ENCODE assay signal across 19 cellular contexts in the genomic region with DNA sequence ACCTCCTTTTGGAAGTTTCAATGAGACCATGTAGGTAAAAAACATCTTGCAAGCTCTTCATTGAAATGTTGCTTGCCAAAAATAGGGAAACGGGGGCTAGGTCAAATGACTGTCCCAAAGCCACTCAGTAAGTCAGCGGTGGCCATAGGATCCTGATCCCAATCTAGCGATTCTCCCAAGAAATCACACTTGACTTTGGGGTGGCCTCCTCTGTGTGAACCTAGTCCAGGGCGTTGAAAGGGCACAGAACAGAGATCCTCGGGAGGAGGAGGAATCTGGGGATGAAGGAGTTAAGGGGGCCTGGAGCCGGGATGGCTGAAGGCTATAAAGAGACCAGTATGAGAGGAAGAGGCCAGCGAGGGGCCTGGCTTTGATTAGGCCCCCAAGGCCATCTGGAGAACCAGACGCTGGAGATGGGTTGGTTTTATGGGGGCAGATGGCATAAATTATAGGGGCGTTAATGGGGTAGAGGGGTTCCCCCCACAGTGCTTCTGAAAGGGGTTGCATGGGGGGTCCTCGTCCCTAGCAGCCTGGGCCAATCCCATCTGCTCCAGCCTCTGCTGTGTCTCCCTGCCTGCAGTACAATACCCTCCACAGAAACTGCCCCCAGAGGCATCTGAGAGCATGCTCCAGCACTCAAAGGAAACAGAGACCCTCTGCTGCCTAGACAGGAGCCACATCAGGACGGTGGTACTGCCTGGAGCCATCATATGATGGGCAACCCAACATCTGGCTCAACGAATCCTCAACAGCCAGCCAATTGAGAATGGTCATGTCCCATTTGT. TPM values are rescaled to one million over a fixed set of nuclear protein-coding genes. Genes with fewer than 3 reads are reported as not detected.
DNase-seq lines count a peak whose midpoint lies in the region; ATAC-seq and TF ChIP-seq lines count a peak whose summit lies in the region.
"Had no signal": no experiment of that assay in that cellular context is flagged by ENCODE, and none has a peak within 500 bp of the region (broad histone marks: within the 10 kb centered on the region; RNA-seq: fewer than 3 reads in every experiment).

No MANE protein-coding gene starts in this region.

- TF ChIP-seq CTCF in GM10266 (IDR thresholded peaks at IDR 0.05; ENCODE audit: control insufficient read depth, insufficient read depth, low read depth, missing control alignments) (no peak), coronary artery (IDR thresholded peaks at IDR 0.05) (no peak), stomach (IDR thresholded peaks at IDR 0.05) (no peak)

- no peak for TF ChIP-seq EP300 in stomach (IDR thresholded peaks at IDR 0.05)

- no peaks in the 10 kb centered on the region for H3K9me3 Mint-ChIP-seq in activated CD4-positive, alpha-beta T cell treated with anti-CD3 and anti-CD28 coated beads, Interleukin-2, amount 10 ng/mL, durations not matched to agents 24 days and 14 days
- H3K9me3 Mint-ChIP-seq in activated CD4-positive, alpha-beta T cell treated with anti-CD3 and anti-CD28 coated beads for 36 hours (ENCODE audit: low read depth), result no peaks in the 10 kb centered on the region
- H3K9me3 Mint-ChIP-seq: activated naive CD8-positive, alpha-beta T cell treated with anti-CD3 and anti-CD28 coated beads, Interleukin-2, amount 10 ng/mL, durations not matched to agents 7 days and 5 days; GM23338; stimulated activated naive CD8-positive, alpha-beta T cell treated with anti-CD3 and anti-CD28 coated beads, Interleukin-15, amount 100 ng/mL, for 72 hours had no signal

- no peak overlapping the region for H2BK5ac ChIP-seq in neuronal stem cell (ENCODE audit: low read length)

- H3K27me3 ChIP-seq in neuronal stem cell (ENCODE audit: control insufficient read depth in 3 of 3, insufficient read depth in 3 of 3, low read depth in 1 of 3, low read length in 3 of 3) (peaks cover 0 to 40% (median 33%) of the 10 kb centered on the region in 3 experiments), stomach (peaks cover 0 to 40% (median 23%) of the 10 kb centered on the region in 3 donors)
- H3K27me3 ChIP-seq: thyroid gland had no signal

- no peak overlapping the region for H2AFZ ChIP-seq in neuronal stem cell (ENCODE audit: low read length)
- H2AFZ ChIP-seq: GM23338 had no signal

- H2BK15ac ChIP-seq in neuronal stem cell (ENCODE audit: low read length), result no peak overlapping the region

- peaks cover 4% of the 10 kb centered on the region for H3K4me1 Mint-ChIP-seq in activated CD4-positive, alpha-beta T cell treated with anti-CD3 and anti-CD28 coated beads, Interleukin-2, amount 10 ng/mL, durations not matched to agents 24 days and 14 days
- peaks cover 4% of the 10 kb centered on the region for H3K4me1 Mint-ChIP-seq in activated CD4-positive, alpha-beta T cell treated with anti-CD3 and anti-CD28 coated beads for 36 hours

- H3K4me3 ChIP-seq in coronary artery (no peak overlapping the region), neuronal stem cell (ENCODE audit: low read length in 2 of 2) (no peak overlapping the region), stomach (no peak overlapping the region)
- H3K4me3 ChIP-seq: gastrocnemius medialis, GM23338, thyroid gland had no signal

- no peak overlapping the region for H3K23ac ChIP-seq in neuronal stem cell (ENCODE audit: low read depth, low read length, poor library complexity)

- peak; percentile 44 for DNase-seq in activated CD4-positive, alpha-beta T cell treated with anti-CD3 and anti-CD28 coated beads, Interleukin-2, amount 10 ng/mL, durations not matched to agents 24 days and 14 days
- DNase-seq in activated CD4-positive, alpha-beta T cell treated with anti-CD3 and anti-CD28 coated beads for 36 hours, result no peak
- DNase-seq in GM10266 (ENCODE audit: extremely low spot score), result peak; percentile 4
- DNase-seq in coronary artery (ENCODE audit: low spot score), result peak; percentile 53
- no peak for DNase-seq in neuronal stem cell (ENCODE audit: low spot score)
- no peak for DNase-seq in effector CD4-positive, alpha-beta T cell
- no peak for DNase-seq in stomach
- DNase-seq in DMS53 treated with DMSO at 0.1 percent for 48 hours (lab: John Stamatoyannopoulos, UW; ENCODE audit: unreplicated experiment), result no peak
- DNase-seq: NCI-H1694, T1000 had no signal

- H3K79me1 ChIP-seq in neuronal stem cell (ENCODE audit: low read depth, low read length), result no peaks in the 10 kb centered on the region

- H3K18ac ChIP-seq in neuronal stem cell (ENCODE audit: low read length), result peak overlapping the region; percentile 20

- H4K91ac ChIP-seq in neuronal stem cell (ENCODE audit: low read depth, low read length, poor library complexity), result no peak overlapping the region

- no peak overlapping the region for H3K4me2 ChIP-seq in neuronal stem cell (ENCODE audit: insufficient read depth, low read length, poor library complexity, severe bottlenecking)
- H3K4me2 ChIP-seq: GM23338 had no signal

- H3K4me3 Mint-ChIP-seq in activated CD4-positive, alpha-beta T cell treated with anti-CD3 and anti-CD28 coated beads, Interleukin-2, amount 10 ng/mL, durations not matched to agents 24 days and 14 days, result no peak overlapping the region
- no peak overlapping the region for H3K4me3 Mint-ChIP-seq in activated CD4-positive, alpha-beta T cell treated with anti-CD3 and anti-CD28 coated beads for 36 hours
- H3K4me3 Mint-ChIP-seq: activated naive CD8-positive, alpha-beta T cell treated with anti-CD3 and anti-CD28 coated beads, Interleukin-2, amount 10 ng/mL, durations not matched to agents 7 days and 5 days; GM23338; memory B cell; stimulated activated naive CD8-positive, alpha-beta T cell treated with anti-CD3 and anti-CD28 coated beads, Interleukin-15, amount 100 ng/mL, for 72 hours had no signal

- H2BK12ac ChIP-seq in neuronal stem cell (ENCODE audit: low read length), result no peak overlapping the region

- no peak overlapping the region for H3K27ac ChIP-seq in coronary artery
- H3K27ac ChIP-seq in neuronal stem cell (replicated peaks; ENCODE audit: low read length), result no peak overlapping the region
- H3K27ac ChIP-seq in stomach, result no peak overlapping the region
- H3K27ac ChIP-seq: gastrocnemius medialis, thyroid gland had no signal

- H2AK5ac ChIP-seq in neuronal stem cell (ENCODE audit: low read depth, low read length), result peak overlapping the region; percentile 7

- H3K27me3 Mint-ChIP-seq in activated CD4-positive, alpha-beta T cell treated with anti-CD3 and anti-CD28 coated beads, Interleukin-2, amount 10 ng/mL, durations not matched to agents 24 days and 14 days, result peaks cover 58% of the 10 kb centered on the region
- H3K27me3 Mint-ChIP-seq in activated CD4-positive, alpha-beta T cell treated with anti-CD3 and anti-CD28 coated beads for 36 hours, result peaks cover 54% of the 10 kb centered on the region

- CTCF ChIA-PET in activated CD4-positive, alpha-beta T cell treated with anti-CD3 and anti-CD28 coated beads for 36 hours (lab: Charles Lee), result interaction anchor here (0.6 to 1.5 kb wide), 8 partner anchors 39 to 695 kb away, joined by 3 to 5 read pairs (median 3); no protein-coding TSS in a partner anchor

- H3K9me3 ChIP-seq in neuronal stem cell (replicated peaks in 1 of 2; ENCODE audit: control insufficient read depth in 2 of 2, insufficient read depth in 1 of 2, low read depth in 1 of 2, low read length in 2 of 2) (peaks cover 0 to 2% of the 10 kb centered on the region in 2 donors), stomach (no peaks in the 10 kb centered on the region)
- H3K9me3 ChIP-seq: gastrocnemius medialis, thyroid gland had no signal

- H3K14ac ChIP-seq in neuronal stem cell (ENCODE audit: low read length), result no peak overlapping the region

- H3K36me3 ChIP-seq in neuronal stem cell (replicated peaks in 1 of 2; ENCODE audit: control insufficient read depth in 2 of 2, insufficient read depth in 2 of 2, low read length in 2 of 2), result no peaks in the 10 kb centered on the region
- H3K36me3 ChIP-seq in stomach, result no peaks in the 10 kb centered on the region
- H3K36me3 ChIP-seq: gastrocnemius medialis, thyroid gland had no signal

- intact Hi-C loops in activated CD4-positive, alpha-beta T cell treated with anti-CD3 and anti-CD28 coated beads, Interleukin-2, amount 10 ng/mL, durations not matched to agents 24 days and 14 days (cut with micrococcal nuclease), result loop anchor here (1.0 kb wide), 2 partner anchors 57 to 130 kb away; no protein-coding TSS in a partner anchor
- intact Hi-C loops in activated CD4-positive, alpha-beta T cell treated with anti-CD3 and anti-CD28 coated beads for 36 hours (cut with DNase I, micrococcal nuclease), result loop anchor here (1.0 kb wide), 2 partner anchors 56 to 130 kb away; no protein-coding TSS in a partner anchor
- intact Hi-C loops in stomach (cut with DNase I; ENCODE audit: low total_unique reads), result no loop called here

- no peak for ATAC-seq in activated CD4-positive, alpha-beta T cell treated with anti-CD3 and anti-CD28 coated beads for 36 hours

- peaks cover 5 to 7% of the 10 kb centered on the region in 2 donors for H3K4me1 ChIP-seq in neuronal stem cell (ENCODE audit: control insufficient read depth in 2 of 2, insufficient read depth in 1 of 2, low read depth in 1 of 2, low read length in 2 of 2)
- H3K4me1 ChIP-seq in stomach, result peaks cover 8 to 29% (median 26%) of the 10 kb centered on the region in 4 donors

- no peak for TF ChIP-seq POLR2A in stomach (IDR thresholded peaks at IDR 0.05)

- no peak overlapping the region for H3K4ac ChIP-seq in neuronal stem cell (ENCODE audit: low read length)

- no CpG with 5 or more reads among the region's 12 CpGs for WGBS in neuronal stem cell (ENCODE audit: extremely low coverage in 2 of 2, insufficient read length in 2 of 2, insufficient replicate concordance in 1 of 2), 2 donors
- 67 to 79% (median 76%) methylated on average over 11 to 12 of the region's 12 CpGs for WGBS in stomach, 5 donors

- POLR2A ChIA-PET in activated CD4-positive, alpha-beta T cell treated with anti-CD3 and anti-CD28 coated beads for 36 hours (lab: Charles Lee), result no interaction called here

- H3K9ac ChIP-seq in neuronal stem cell (ENCODE audit: low read depth, low read length, poor library complexity), result peak overlapping the region; percentile 2

- H3K36me3 Mint-ChIP-seq in activated CD4-positive, alpha-beta T cell treated with anti-CD3 and anti-CD28 coated beads, Interleukin-2, amount 10 ng/mL, durations not matched to agents 24 days and 14 days (ENCODE audit: low read depth), result no peaks in the 10 kb centered on the region
- H3K36me3 Mint-ChIP-seq in activated CD4-positive, alpha-beta T cell treated with anti-CD3 and anti-CD28 coated beads for 36 hours (ENCODE audit: low read depth), result no peaks in the 10 kb centered on the region
- H3K36me3 Mint-ChIP-seq: activated naive CD8-positive, alpha-beta T cell treated with anti-CD3 and anti-CD28 coated beads, Interleukin-2, amount 10 ng/mL, durations not matched to agents 7 days and 5 days; memory B cell had no signal

- H3K27ac Mint-ChIP-seq in activated CD4-positive, alpha-beta T cell treated with anti-CD3 and anti-CD28 coated beads, Interleukin-2, amount 10 ng/mL, durations not matched to agents 24 days and 14 days, result no peak overlapping the region
- no peak overlapping the region for H3K27ac Mint-ChIP-seq in activated CD4-positive, alpha-beta T cell treated with anti-CD3 and anti-CD28 coated beads for 36 hours
- H3K27ac Mint-ChIP-seq: activated naive CD8-positive, alpha-beta T cell treated with anti-CD3 and anti-CD28 coated beads, Interleukin-2, amount 10 ng/mL, durations not matched to agents 7 days and 5 days; GM23338; memory B cell; stimulated activated naive CD8-positive, alpha-beta T cell treated with anti-CD3 and anti-CD28 coated beads, Interleukin-15, amount 100 ng/mL, for 72 hours had no signal

- no peak overlapping the region for H4K8ac ChIP-seq in neuronal stem cell (ENCODE audit: low read depth, low read length)

- no peak overlapping the region for H2BK120ac ChIP-seq in neuronal stem cell (ENCODE audit: low read depth, low read length)

RNA-seq across cellular contexts. Expression of gene TRIM29, which starts 35.2 kb away (rescaled TPM):
- not detected in 2 replicates for total RNA-seq in activated CD4-positive, alpha-beta T cell treated with anti-CD3 and anti-CD28 coated beads, Interleukin-2, amount 10 ng/mL, durations not matched to agents 24 days and 14 days
- not detected for total RNA-seq in activated CD4-positive, alpha-beta T cell treated with anti-CD3 and anti-CD28 coated beads for 36 hours
- 0.03 TPM for polyA plus RNA-seq in neuronal stem cell (2013, experiment 1 of 2)
- polyA plus RNA-seq in neuronal stem cell (2013, experiment 2 of 2), result not detected
- 10 to 100 TPM in 1 of 5 donors, 1 to 10 TPM in 2, not detected in 2; 2.0 to 57.8 (median 2.3) TPM for total RNA-seq in stomach
- 100 to 1,000 TPM in 1 of 3 donors, 1 to 10 TPM in 2; 1.4 to 287 (median 1.7) TPM for polyA plus RNA-seq in stomach
- total RNA-seq: activated naive CD8-positive, alpha-beta T cell treated with anti-CD3 and anti-CD28 coated beads, Interleukin-2, amount 10 ng/mL, durations not matched to agents 7 days and 5 days; dermis blood vessel endothelial cell; IMR-90; pulmonary artery endothelial cell had no signal
- polyA plus RNA-seq: GM23338, IMR-90 had no signal

RNA-seq across cellular contexts. Expression of gene OAF, which starts 37.7 kb away (rescaled TPM):
- 2.3 and 3.2 TPM in 2 replicates for total RNA-seq in activated CD4-positive, alpha-beta T cell treated with anti-CD3 and anti-CD28 coated beads, Interleukin-2, amount 10 ng/mL, durations not matched to agents 24 days and 14 days
- 1 to 10 TPM; 1.4 to 1.6 TPM for total RNA-seq in activated CD4-positive, alpha-beta T cell treated with anti-CD3 and anti-CD28 coated beads for 36 hours
- polyA plus RNA-seq in neuronal stem cell (2013, experiment 1 of 2), result 2.1 TPM
- polyA plus RNA-seq in neuronal stem cell (2013, experiment 2 of 2), result 2.0 TPM
- 100 to 1,000 TPM in 2 of 5 donors, 10 to 100 TPM in 3; 23.3 to 380 (median 37.2) TPM for total RNA-seq in stomach
- polyA plus RNA-seq in stomach, result 10 to 100 TPM; 17.1 to 30.5 (median 30.2) TPM

Comparison
In these comparisons a context has a peak if more than half of its experiments do, and no peak if none do; other contexts are left out.
1. DNase-seq: peak in activated CD4-positive, alpha-beta T cell treated with anti-CD3 and anti-CD28 coated beads, Interleukin-2, amount 10 ng/mL, durations not matched to agents 24 days and 14 days (single experiment), GM10266 (single experiment) and coronary artery (single experiment); none in activated CD4-positive, alpha-beta T cell treated with anti-CD3 and anti-CD28 coated beads for 36 hours (single experiment), neuronal stem cell (single experiment), effector CD4-positive, alpha-beta T cell (single experiment), stomach (single experiment) and DMS53 treated with DMSO at 0.1 percent for 48 hours (single experiment).